ENCODE assay signal across 8 cellular contexts in the genomic region with DNA sequence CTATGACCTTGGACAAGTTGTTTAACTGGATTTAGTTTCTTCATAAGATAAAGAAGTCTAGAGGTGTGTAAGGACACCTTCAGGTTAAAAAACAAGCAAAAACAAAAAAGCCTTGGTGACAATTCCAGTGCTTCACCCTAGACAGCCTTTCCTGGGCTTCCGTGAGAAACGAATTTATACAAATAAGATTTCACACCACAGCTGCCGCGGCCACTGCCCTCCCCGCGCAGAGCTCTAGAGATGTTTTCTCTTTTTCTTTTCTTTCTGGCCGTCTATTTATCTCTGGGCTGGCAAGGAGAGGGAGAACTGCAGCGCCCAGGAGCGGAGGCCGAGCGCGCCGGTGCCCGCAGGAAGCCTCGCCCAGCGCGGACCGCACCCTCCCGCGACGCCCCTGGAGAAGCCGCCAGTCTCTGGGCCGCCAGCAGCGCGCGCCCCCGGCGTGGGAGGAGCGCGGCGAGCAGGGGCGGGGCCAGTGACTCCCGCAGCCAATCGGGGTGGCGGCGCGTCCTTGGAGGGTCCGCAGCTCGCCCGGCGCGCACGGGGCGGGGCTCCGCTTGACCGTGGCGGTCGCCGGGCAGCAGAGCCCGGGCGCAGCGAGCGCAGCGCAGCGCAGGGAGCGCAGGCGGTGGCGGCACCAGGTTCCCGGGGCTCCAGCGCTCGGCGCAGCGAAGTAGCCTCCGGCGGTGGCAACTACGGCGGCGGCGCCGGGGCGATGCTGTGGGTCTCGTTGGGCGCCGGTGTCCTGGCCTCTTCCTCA.
A peak's percentile ranks its signal among the peaks of the same experiment; 100 is the strongest.
DNase-seq lines count a peak whose midpoint lies in the region; FAIRE-seq and TF ChIP-seq lines count a peak whose summit lies in the region.

No MANE protein-coding gene starts in this region.

- no peak for TF ChIP-seq POLR2A in H54 (IDR thresholded peaks at IDR 0.05; ENCODE audit: low read depth, low read length)

- FAIRE-seq in H54 (lab: Jason Lieb, UNC), result no peak

- DNase-seq in EH (ENCODE audit: low read depth) (peak; percentile 89), H54 (ENCODE audit: insufficient read length, low spot score) (peak; percentile 63), LNCaP clone FGC (ENCODE audit: low read depth) (no peak), SHP77 (lab: John Stamatoyannopoulos, UW) (peak; percentile 78 to 90), globus pallidus (ENCODE audit: low spot score) (peak; percentile 81)
- DNase-seq in activated naive CD4-positive, alpha-beta T cell treated with Interleukin-2 at 50 U/mL for 16 hours, result peak; percentile 80

- H3K4me1 ChIP-seq in neutrophil (ENCODE audit: control insufficient read depth in 1 of 2, insufficient read depth in 1 of 2, low read depth in 1 of 2, low read length in 1 of 2), result peaks cover 21 to 44% of the 10 kb centered on the region in 2 experiments
- peaks cover 0 to 18% (median 15%) of the 10 kb centered on the region in 5 donors for H3K4me1 ChIP-seq in subcutaneous abdominal adipose tissue (ENCODE audit: control insufficient read depth in 5 of 5, insufficient read depth in 5 of 5, low read length in 5 of 5)

- H3K9me3 ChIP-seq in neutrophil (no peaks in the 10 kb centered on the region), subcutaneous abdominal adipose tissue (ENCODE audit: control insufficient read depth in 5 of 5, low read length in 5 of 5) (no peaks in the 10 kb centered on the region)

- H3K9ac ChIP-seq in subcutaneous abdominal adipose tissue (ENCODE audit: low read length in 5 of 5), result peak overlapping the region in 4 of 5 donors; percentile 38 to 80 (median 74)

- H3K27me3 ChIP-seq in neutrophil (peaks cover 11% of the 10 kb centered on the region), subcutaneous abdominal adipose tissue (ENCODE audit: control insufficient read depth in 5 of 5, insufficient read depth in 4 of 5, low read length in 5 of 5) (no peaks in the 10 kb centered on the region)

- H3K27ac ChIP-seq in neutrophil, result peak overlapping the region; percentile 69
- H3K27ac ChIP-seq in subcutaneous abdominal adipose tissue (ENCODE audit: low read depth, low read length), result no peak overlapping the region

- TF ChIP-seq CTCF in LNCaP clone FGC (IDR thresholded peaks at IDR 0.05; ENCODE audit: control insufficient read depth, extremely low read depth, insufficient read depth), result no peak
- TF ChIP-seq CTCF in neutrophil (IDR thresholded peaks at IDR 0.05), result peak; percentile 9

- H3K36me3 ChIP-seq in neutrophil (no peaks in the 10 kb centered on the region), subcutaneous abdominal adipose tissue (ENCODE audit: control insufficient read depth in 5 of 5, insufficient read depth in 5 of 5, low read length in 5 of 5) (no peaks in the 10 kb centered on the region)

- H3K4me3 ChIP-seq in LNCaP clone FGC (ENCODE audit: low read depth, low read length), result peak overlapping the region; percentile 51
- H3K4me3 ChIP-seq in neutrophil (ENCODE audit: low read depth in 1 of 2, low read length in 1 of 2), result peak overlapping the region; percentile 71 to 82
- peak overlapping the region; percentile 55 to 86 (median 71) for H3K4me3 ChIP-seq in subcutaneous abdominal adipose tissue (ENCODE audit: low read depth in 1 of 5, low read length in 5 of 5)
